23 cellular contexts compared by ENCODE assay signal in the genomic region with DNA sequence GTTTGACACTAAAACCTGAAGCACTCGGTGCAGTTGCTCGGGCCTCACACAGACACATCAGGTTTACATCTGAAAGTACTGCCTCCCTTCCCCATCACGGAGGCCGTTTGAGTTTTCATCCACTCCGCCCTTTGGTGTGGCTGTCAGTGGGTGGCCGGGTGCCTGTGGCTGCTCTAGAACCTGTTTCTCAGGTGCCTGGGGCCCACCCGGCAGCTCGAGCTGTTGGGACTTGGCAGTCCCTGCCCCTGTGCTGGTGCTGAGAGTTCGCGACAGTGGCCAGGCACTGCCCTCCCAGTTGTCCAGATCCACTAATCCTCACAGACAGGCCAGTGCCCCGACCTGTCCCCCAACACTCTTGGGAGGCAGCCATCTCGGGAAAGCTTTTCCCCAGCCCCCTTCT. TPM values are rescaled to one million over a fixed set of nuclear protein-coding genes. Genes with fewer than 3 reads are reported as not detected.
DNase-seq lines count a peak whose midpoint lies in the region; ATAC-seq and TF ChIP-seq lines count a peak whose summit lies in the region.
"Had no signal": no experiment of that assay in that cellular context is flagged by ENCODE, and none has a peak within 500 bp of the region (broad histone marks: within the 10 kb centered on the region; RNA-seq: fewer than 3 reads in every experiment).

No MANE protein-coding gene starts in this region.

- peak overlapping the region; percentile 52 for H3K9ac ChIP-seq in SU-DHL-6 (ENCODE audit: low read length)

- H3K36me3 ChIP-seq in SU-DHL-6 (ENCODE audit: low read length) (peaks cover under 1% of the 10 kb centered on the region; the same call in 1 of the 2 replicates), testis (ENCODE audit: low read depth, missing control alignments) (no peaks in the 10 kb centered on the region)

- H3K27me3 ChIP-seq in SU-DHL-6 (ENCODE audit: low read length) (no peaks in the 10 kb centered on the region), testis (no peaks in the 10 kb centered on the region)
- H3K27me3 ChIP-seq: foreskin keratinocyte, right atrium auricular region had no signal

- H3K4me1 ChIP-seq in testis, result peaks cover 34% of the 10 kb centered on the region

- H3K27ac ChIP-seq in SU-DHL-6 (ENCODE audit: low read depth, low read length) (peak overlapping the region; percentile 93), testis (no peak overlapping the region)
- H3K27ac ChIP-seq: foreskin keratinocyte, right atrium auricular region, VCaP had no signal

- no peaks in the 10 kb centered on the region for H3K79me2 ChIP-seq in SU-DHL-6 (ENCODE audit: insufficient read depth, low read length)

- peaks cover 80% of the 10 kb centered on the region for H3K4me1 Mint-ChIP-seq in stimulated activated memory B cell treated with anti-CD40 and anti-IgM and Interleukin-4, amounts not matched to agents 10 μg/mL and 1 μg/mL and 100 μg/mL, for 72 hours
- peaks cover 5% of the 10 kb centered on the region for H3K4me1 Mint-ChIP-seq in activated CD4-positive, alpha-beta memory T cell treated with anti-CD3 and anti-CD28 coated beads for 36 hours (ENCODE audit: low read depth)

- peaks cover 27% of the 10 kb centered on the region for H3K36me3 Mint-ChIP-seq in stimulated activated memory B cell treated with anti-CD40 and anti-IgM and Interleukin-4, amounts not matched to agents 10 μg/mL and 1 μg/mL and 100 μg/mL, for 72 hours
- peaks cover 14% of the 10 kb centered on the region for H3K36me3 Mint-ChIP-seq in activated CD4-positive, alpha-beta memory T cell treated with anti-CD3 and anti-CD28 coated beads for 36 hours
- H3K36me3 Mint-ChIP-seq: activated naive CD8-positive, alpha-beta T cell had no signal

- H3K4me3 Mint-ChIP-seq in stimulated activated memory B cell treated with anti-CD40 and anti-IgM and Interleukin-4, amounts not matched to agents 10 μg/mL and 1 μg/mL and 100 μg/mL, for 72 hours, result no peak overlapping the region
- H3K4me3 Mint-ChIP-seq in activated CD4-positive, alpha-beta memory T cell treated with anti-CD3 and anti-CD28 coated beads for 36 hours, result no peak overlapping the region
- H3K4me3 Mint-ChIP-seq: activated CD8-positive, alpha-beta T cell treated with anti-CD3 and anti-CD28 coated beads for 36 hours; activated naive CD8-positive, alpha-beta T cell; brain; T-helper 17 cell had no signal

- no peaks in the 10 kb centered on the region for H4K20me1 ChIP-seq in SU-DHL-6 (ENCODE audit: low read depth, low read length)

- peak overlapping the region; percentile 71 for H3K4me2 ChIP-seq in SU-DHL-6 (ENCODE audit: low read depth, low read length, poor library complexity, severe bottlenecking)

- POLR2A ChIA-PET in activated CD4-positive, alpha-beta memory T cell treated with anti-CD3 and anti-CD28 coated beads for 36 hours (lab: Charles Lee), result no interaction called here

- DNase-seq in GM20000 (ENCODE audit: low spot score) (peak; percentile 17), left colon (peak in 1 of 2 donors; percentile 19), NCI-H2029 treated with DMSO at 0.1 percent for 48 hours (lab: John Stamatoyannopoulos, UW) (no peak), NCI-H1436 (lab: John Stamatoyannopoulos, UW) (no peak), testis (no peak)
- no peak for DNase-seq in activated CD4-positive, alpha-beta memory T cell treated with anti-CD3 and anti-CD28 coated beads for 36 hours
- DNase-seq: activated CD8-positive, alpha-beta T cell treated with anti-CD3 and anti-CD28 coated beads for 36 hours; activated T-cell treated with anti-CD3 and anti-CD28 coated beads, Interleukin-2, amount 50 U/mL, for 48 hours; AML-193; cortex of kidney; foreskin keratinocyte; kidney glomerular epithelial cell; midbrain; NCI-H2171; NCI-H526 treated with DMSO at 0.1 percent for 48 hours; stimulated activated CD4-positive, alpha-beta T cell treated with anti-CD3 and anti-CD28 coated beads, Interleukin-15, amount 100 ng/mL, for 24 hours; T-helper 17 cell had no signal

- 88 to 91% methylated on average over 6 to 12 of the region's 12 CpGs for WGBS in testis, 2 donors

- H3K9me2 ChIP-seq in SU-DHL-6 (replicated peaks; ENCODE audit: insufficient read depth, low read length), result no peaks in the 10 kb centered on the region

- ATAC-seq in left colon, result peak; percentile 26
- ATAC-seq in stimulated activated memory B cell treated with anti-CD40 and anti-IgM and Interleukin-4, amounts not matched to agents 10 μg/mL and 1 μg/mL and 100 μg/mL, for 72 hours, result no peak
- ATAC-seq: activated CD8-positive, alpha-beta T cell treated with anti-CD3 and anti-CD28 coated beads for 36 hours; T-helper 17 cell had no signal

- TF ChIP-seq POLR2A in testis (IDR thresholded peaks at IDR 0.05), result no peak

- H3F3A ChIP-seq in SU-DHL-6 (ENCODE audit: insufficient read depth), result peaks cover 59% of the 10 kb centered on the region

- H3K27me3 Mint-ChIP-seq in stimulated activated memory B cell treated with anti-CD40 and anti-IgM and Interleukin-4, amounts not matched to agents 10 μg/mL and 1 μg/mL and 100 μg/mL, for 72 hours, result no peaks in the 10 kb centered on the region
- no peaks in the 10 kb centered on the region for H3K27me3 Mint-ChIP-seq in activated CD4-positive, alpha-beta memory T cell treated with anti-CD3 and anti-CD28 coated beads for 36 hours
- H3K27me3 Mint-ChIP-seq: activated CD8-positive, alpha-beta T cell treated with anti-CD3 and anti-CD28 coated beads for 36 hours; activated naive CD8-positive, alpha-beta T cell; T-helper 17 cell had no signal

- H3K9me3 Mint-ChIP-seq in stimulated activated memory B cell treated with anti-CD40 and anti-IgM and Interleukin-4, amounts not matched to agents 10 μg/mL and 1 μg/mL and 100 μg/mL, for 72 hours, result no peaks in the 10 kb centered on the region
- no peaks in the 10 kb centered on the region for H3K9me3 Mint-ChIP-seq in activated CD4-positive, alpha-beta memory T cell treated with anti-CD3 and anti-CD28 coated beads for 36 hours
- H3K9me3 Mint-ChIP-seq: activated CD8-positive, alpha-beta T cell treated with anti-CD3 and anti-CD28 coated beads for 36 hours; brain had no signal

- CTCF ChIA-PET in activated CD4-positive, alpha-beta memory T cell treated with anti-CD3 and anti-CD28 coated beads for 36 hours (lab: Charles Lee), result no interaction called here

- no peak overlapping the region for H2AFZ ChIP-seq in SU-DHL-6 (ENCODE audit: low read depth, low read length, severe bottlenecking)

- H3K4me3 ChIP-seq in SU-DHL-6 (ENCODE audit: insufficient read depth, low read length, poor library complexity, severe bottlenecking), result peak overlapping the region; percentile 25
- H3K4me3 ChIP-seq in testis, result no peak overlapping the region
- H3K4me3 ChIP-seq: right atrium auricular region had no signal

- intact Hi-C loops in left colon (cut with DNase I, micrococcal nuclease) (no loop called here), testis (cut with DNase I; ENCODE audit: low total_unique reads) (no loop called here)
- intact Hi-C loops in activated CD4-positive, alpha-beta memory T cell treated with anti-CD3 and anti-CD28 coated beads for 36 hours (cut with micrococcal nuclease), result no loop called here

- H3K9me3 ChIP-seq in SU-DHL-6 (ENCODE audit: insufficient read depth, low read length), result no peaks in the 10 kb centered on the region
- H3K9me3 ChIP-seq in testis, result no peaks in the 10 kb centered on the region
- H3K9me3 ChIP-seq: right atrium auricular region had no signal

- no peak for TF ChIP-seq CTCF in GM20000 (IDR thresholded peaks at IDR 0.05; ENCODE audit: extremely low read depth, missing control alignments)
- no peak for TF ChIP-seq CTCF in SU-DHL-6 (IDR thresholded peaks at IDR 0.05; ENCODE audit: insufficient read depth, low read length, poor library complexity, severe bottlenecking)
- no peak for TF ChIP-seq CTCF in testis (IDR thresholded peaks at IDR 0.05)

- peak overlapping the region; percentile 85 for H3K27ac Mint-ChIP-seq in stimulated activated memory B cell treated with anti-CD40 and anti-IgM and Interleukin-4, amounts not matched to agents 10 μg/mL and 1 μg/mL and 100 μg/mL, for 72 hours
- no peak overlapping the region for H3K27ac Mint-ChIP-seq in activated CD4-positive, alpha-beta memory T cell treated with anti-CD3 and anti-CD28 coated beads for 36 hours
- H3K27ac Mint-ChIP-seq: activated CD8-positive, alpha-beta T cell treated with anti-CD3 and anti-CD28 coated beads for 36 hours; activated naive CD8-positive, alpha-beta T cell; T-helper 17 cell had no signal

RNA-seq across cellular contexts. Expression of a gene that starts 22.4 kb away (rescaled TPM):
- total RNA-seq in left colon, result 10 to 100 TPM in 1 of 2 donors, 1 to 10 TPM in 1; 7.9 to 16.2 TPM
- 10 to 100 TPM; 41.9 to 48.5 TPM for total RNA-seq in activated CD4-positive, alpha-beta memory T cell treated with anti-CD3 and anti-CD28 coated beads for 36 hours
- total RNA-seq in testis, result 10 to 100 TPM; 40.3 to 41.1 TPM
- polyA plus RNA-seq in testis (ENCODE audit: insufficient read depth, low read depth, low replicate concordance), result 16.6 TPM

RNA-seq across cellular contexts. Expression of a gene that starts 22.7 kb away (rescaled TPM):
- total RNA-seq in left colon (10 to 100 TPM; 51.2 to 54.9 TPM), testis (100 to 1,000 TPM; 194 to 251 TPM)
- 10 to 100 TPM; 14.9 to 15.9 TPM for total RNA-seq in activated CD4-positive, alpha-beta memory T cell treated with anti-CD3 and anti-CD28 coated beads for 36 hours
- polyA plus RNA-seq in testis (ENCODE audit: insufficient read depth, low read depth, low replicate concordance), result 86.4 TPM
